ENCODE assay signal across 9 cellular contexts in the genomic region with DNA sequence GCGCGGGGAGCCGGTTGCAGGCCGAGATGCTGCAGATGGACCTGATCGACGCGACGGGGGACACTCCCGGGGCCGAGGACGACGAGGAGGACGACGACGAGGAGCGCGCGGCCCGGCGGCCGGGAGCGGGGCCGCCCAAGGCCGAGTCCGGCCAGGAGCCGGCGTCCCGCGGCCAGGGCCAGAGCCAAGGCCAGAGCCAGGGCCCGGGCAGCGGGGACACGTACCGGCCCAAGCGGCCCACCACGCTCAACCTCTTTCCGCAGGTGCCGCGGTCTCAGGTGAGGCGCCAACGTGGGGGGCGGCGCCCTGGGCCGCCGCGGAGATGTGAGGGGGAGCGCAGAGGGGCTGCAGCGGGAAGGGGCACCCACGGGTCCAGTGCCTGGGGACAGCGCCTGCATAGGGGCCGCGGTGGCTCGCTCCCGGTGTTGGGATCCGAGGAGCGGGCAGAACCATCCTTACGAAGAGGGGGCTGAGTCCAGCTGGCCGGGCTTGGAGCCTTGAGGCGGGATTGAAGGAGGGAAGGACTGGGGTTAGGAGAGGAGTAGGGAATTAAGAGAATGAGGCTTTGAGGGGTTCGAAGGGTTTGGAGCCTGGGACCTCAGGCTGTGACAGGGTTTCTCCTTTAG. TPM values are rescaled to one million over a fixed set of nuclear protein-coding genes. Genes with fewer than 3 reads are reported as not detected.
A peak's percentile ranks its signal among the peaks of the same experiment; 100 is the strongest.
DNase-seq lines count a peak whose midpoint lies in the region; ATAC-seq and TF ChIP-seq lines count a peak whose summit lies in the region.
"Not testable (repeated sequence)": the region's sequence is repeated elsewhere in the genome, so short reads cannot be mapped to it uniquely, and the experiment has no call there.
"Had no signal": no experiment of that assay in that cellular context is flagged by ENCODE, and none has a peak within 500 bp of the region (broad histone marks: within the 10 kb centered on the region; RNA-seq: fewer than 3 reads in every experiment).

No MANE protein-coding gene starts in this region.

- H3K4me3 ChIP-seq in AG09309 (ENCODE audit: control insufficient read depth, low read depth, low read length) = peak overlapping the region; percentile 55
- H3K4me3 ChIP-seq in colonic mucosa = peak overlapping the region; percentile 45
- H3K4me3 ChIP-seq in right cardiac atrium (ENCODE audit: low read length) = peak overlapping the region; percentile 54
- H3K4me3 ChIP-seq in naive thymus-derived CD4-positive, alpha-beta T cell (ENCODE audit: low read length) = not testable (repeated sequence)

- not testable (repeated sequence) for H3K4me1 Mint-ChIP-seq in activated CD8-positive, alpha-beta memory T cell treated with anti-CD3 and anti-CD28 coated beads, Interleukin-2, amount 10 ng/mL, durations not matched to agents 7 days and 5 days; naive thymus-derived CD4-positive, alpha-beta T cell
- peaks cover 9 to 19% of the 10 kb centered on the region in 2 donors for H3K4me1 Mint-ChIP-seq in stimulated activated naive B cell treated with anti-CD40 and anti-IgM and Interleukin-4, amounts not matched to agents 10 μg/mL and 1 μg/mL and 100 μg/mL, for 72 hours

- CTCF ChIA-PET in activated CD8-positive, alpha-beta memory T cell treated with anti-CD3 and anti-CD28 coated beads, Interleukin-2, amount 10 ng/mL, durations not matched to agents 7 days and 5 days (lab: Charles Lee) = interaction anchor here (1.3 kb wide), 1 partner anchor 27 kb away, joined by 3 read pairs; no protein-coding TSS in a partner anchor
- CTCF ChIA-PET in naive thymus-derived CD4-positive, alpha-beta T cell (lab: Charles Lee) = not testable (repeated sequence)

- not testable (repeated sequence) for H3K9me3 Mint-ChIP-seq in activated CD8-positive, alpha-beta memory T cell treated with anti-CD3 and anti-CD28 coated beads, Interleukin-2, amount 10 ng/mL, durations not matched to agents 7 days and 5 days (ENCODE audit: low read depth); naive thymus-derived CD4-positive, alpha-beta T cell; stimulated activated naive B cell treated with anti-CD40 and anti-IgM and Interleukin-4, amounts not matched to agents 10 μg/mL and 1 μg/mL and 100 μg/mL, for 72 hours

- peak; percentile 18 for ATAC-seq in GM21390 (IDR thresholded peaks at IDR 0.05; ENCODE audit: unreplicated experiment)
- ATAC-seq in activated CD8-positive, alpha-beta memory T cell treated with anti-CD3 and anti-CD28 coated beads, Interleukin-2, amount 10 ng/mL, durations not matched to agents 7 days and 5 days; naive thymus-derived CD4-positive, alpha-beta T cell: not testable (repeated sequence)
- ATAC-seq in right cardiac atrium = peak; percentile 10 to 14
- peak in 1 of 2 donors; percentile 2 for ATAC-seq in stimulated activated naive B cell treated with anti-CD40 and anti-IgM and Interleukin-4, amounts not matched to agents 10 μg/mL and 1 μg/mL and 100 μg/mL, for 72 hours (replicated peaks)

- not testable (repeated sequence) for H3K36me3 ChIP-seq in colonic mucosa; naive thymus-derived CD4-positive, alpha-beta T cell (ENCODE audit: control insufficient read depth in 2 of 3, insufficient read depth in 3 of 3, low read length in 3 of 3)

- not testable (repeated sequence) for H3K27ac Mint-ChIP-seq in activated CD8-positive, alpha-beta memory T cell treated with anti-CD3 and anti-CD28 coated beads, Interleukin-2, amount 10 ng/mL, durations not matched to agents 7 days and 5 days
- peak overlapping the region in 1 of 9 donors; percentile 51 for H3K27ac Mint-ChIP-seq in naive thymus-derived CD4-positive, alpha-beta T cell
- peak overlapping the region; percentile 15 for H3K27ac Mint-ChIP-seq in stimulated activated naive B cell treated with anti-CD40 and anti-IgM and Interleukin-4, amounts not matched to agents 10 μg/mL and 1 μg/mL and 100 μg/mL, for 72 hours

- not testable (repeated sequence) for H3K27me3 ChIP-seq in colonic mucosa; right cardiac atrium (ENCODE audit: control insufficient read depth, insufficient read depth); naive thymus-derived CD4-positive, alpha-beta T cell (ENCODE audit: control insufficient read depth in 2 of 2, insufficient read depth in 2 of 2, low read length in 2 of 2)

- not testable (repeated sequence) for H3K4me1 ChIP-seq in colonic mucosa; right cardiac atrium (ENCODE audit: control insufficient read depth, insufficient read depth, low read length); naive thymus-derived CD4-positive, alpha-beta T cell (ENCODE audit: control insufficient read depth in 2 of 2, insufficient read depth in 2 of 2, low read length in 2 of 2)

- not testable (repeated sequence) for DNase-seq in AG09309 (ENCODE audit: low read depth); activated CD8-positive, alpha-beta memory T cell treated with anti-CD3 and anti-CD28 coated beads, Interleukin-2, amount 10 ng/mL, durations not matched to agents 7 days and 5 days; colonic mucosa; naive thymus-derived CD4-positive, alpha-beta T cell; stimulated activated naive B cell treated with anti-CD40 and anti-IgM and Interleukin-4, amounts not matched to agents 10 μg/mL and 1 μg/mL and 100 μg/mL, for 72 hours
- DNase-seq in NCI-H82 (lab: John Stamatoyannopoulos, UW) (peak; percentile 25), right cardiac atrium (peak in 1 of 3 donors; percentile 47)

- H3K9ac ChIP-seq in colonic mucosa (ENCODE audit: low read depth in 2 of 2, low read length in 2 of 2) = peak overlapping the region; percentile 26 to 60

- peaks cover 26% of the 10 kb centered on the region for H3K27me3 Mint-ChIP-seq in activated CD8-positive, alpha-beta memory T cell treated with anti-CD3 and anti-CD28 coated beads, Interleukin-2, amount 10 ng/mL, durations not matched to agents 7 days and 5 days
- H3K27me3 Mint-ChIP-seq in naive thymus-derived CD4-positive, alpha-beta T cell = peaks cover 19 to 45% (median 29%) of the 10 kb centered on the region in 5 donors
- peaks cover 4 to 37% of the 10 kb centered on the region in 2 donors for H3K27me3 Mint-ChIP-seq in stimulated activated naive B cell treated with anti-CD40 and anti-IgM and Interleukin-4, amounts not matched to agents 10 μg/mL and 1 μg/mL and 100 μg/mL, for 72 hours

- peak overlapping the region; percentile 52 for H3K4me3 Mint-ChIP-seq in activated CD8-positive, alpha-beta memory T cell treated with anti-CD3 and anti-CD28 coated beads, Interleukin-2, amount 10 ng/mL, durations not matched to agents 7 days and 5 days
- peak overlapping the region in 9 of 10 donors; percentile 40 to 79 (median 65) for H3K4me3 Mint-ChIP-seq in naive thymus-derived CD4-positive, alpha-beta T cell
- H3K4me3 Mint-ChIP-seq in stimulated activated naive B cell treated with anti-CD40 and anti-IgM and Interleukin-4, amounts not matched to agents 10 μg/mL and 1 μg/mL and 100 μg/mL, for 72 hours = peak overlapping the region; percentile 50 to 84

- WGBS in right cardiac atrium = 4% methylated on average over 38 of the region's 59 CpGs

- H3K9me3 ChIP-seq in colonic mucosa; right cardiac atrium (ENCODE audit: control insufficient read depth, low read length); naive thymus-derived CD4-positive, alpha-beta T cell (ENCODE audit: control insufficient read depth in 2 of 3, low read length in 3 of 3): not testable (repeated sequence)

- not testable (repeated sequence) for H3K36me3 Mint-ChIP-seq in activated CD8-positive, alpha-beta memory T cell treated with anti-CD3 and anti-CD28 coated beads, Interleukin-2, amount 10 ng/mL, durations not matched to agents 7 days and 5 days; naive thymus-derived CD4-positive, alpha-beta T cell; stimulated activated naive B cell treated with anti-CD40 and anti-IgM and Interleukin-4, amounts not matched to agents 10 μg/mL and 1 μg/mL and 100 μg/mL, for 72 hours

- intact Hi-C loops in colonic mucosa (cut with DNase I); right cardiac atrium (cut with DNase I); naive thymus-derived CD4-positive, alpha-beta T cell (cut with micrococcal nuclease): not testable (repeated sequence)

- not testable (repeated sequence) for TF ChIP-seq CTCF in AG09309 (IDR thresholded peaks at IDR 0.05; ENCODE audit: control insufficient read depth, insufficient read depth, low read depth, low read length, missing control alignments); colonic mucosa (IDR thresholded peaks at IDR 0.05)

- H3K27ac ChIP-seq in colonic mucosa; right cardiac atrium (ENCODE audit: low read length); naive thymus-derived CD4-positive, alpha-beta T cell (ENCODE audit: low read depth, low read length): not testable (repeated sequence)

- POLR2A ChIA-PET in naive thymus-derived CD4-positive, alpha-beta T cell (lab: Charles Lee) = not testable (repeated sequence)

RNA-seq across cellular contexts. Expression of a gene that starts 6.8 kb away (rescaled TPM):
- total RNA-seq in activated CD8-positive, alpha-beta memory T cell treated with anti-CD3 and anti-CD28 coated beads, Interleukin-2, amount 10 ng/mL, durations not matched to agents 7 days and 5 days = 1 to 10 TPM in 1 of 2 experiments, under 1 TPM in 1; 0.93 to 1.5 TPM
- total RNA-seq in colonic mucosa (1 to 10 TPM in 1 of 2 donors, not detected in 1; 1.1 TPM), right cardiac atrium (under 1 TPM in 3 of 4 donors, not detected in 1; 0.42 to 0.68 (median 0.50) TPM)
- 0.18 TPM for polyA plus RNA-seq in right cardiac atrium
- 1 to 10 TPM; 3.4 to 8.2 (median 4.6) TPM for total RNA-seq in naive thymus-derived CD4-positive, alpha-beta T cell
- polyA plus RNA-seq in naive thymus-derived CD4-positive, alpha-beta T cell = not detected

RNA-seq across cellular contexts. Expression of a gene that starts 14.8 kb away (rescaled TPM):
- under 1 TPM; 0.42 to 0.73 TPM for total RNA-seq in activated CD8-positive, alpha-beta memory T cell treated with anti-CD3 and anti-CD28 coated beads, Interleukin-2, amount 10 ng/mL, durations not matched to agents 7 days and 5 days
- 1 to 10 TPM; 2.4 to 3.6 TPM for total RNA-seq in colonic mucosa
- 1 to 10 TPM; 5.8 to 7.4 (median 6.3) TPM for total RNA-seq in right cardiac atrium
- 6.4 TPM for polyA plus RNA-seq in right cardiac atrium
- total RNA-seq in naive thymus-derived CD4-positive, alpha-beta T cell = 1 to 10 TPM in 2 of 5 experiments, under 1 TPM in 3; 0.65 to 7.0 (median 0.92) TPM
- not detected for polyA plus RNA-seq in naive thymus-derived CD4-positive, alpha-beta T cell

RNA-seq across cellular contexts. Expression of a gene that starts 17.4 kb away (rescaled TPM):
- 10 to 100 TPM; 45.9 to 53.9 TPM for total RNA-seq in activated CD8-positive, alpha-beta memory T cell treated with anti-CD3 and anti-CD28 coated beads, Interleukin-2, amount 10 ng/mL, durations not matched to agents 7 days and 5 days
- total RNA-seq in colonic mucosa (10 to 100 TPM; 30.0 to 44.9 TPM), right cardiac atrium (10 to 100 TPM; 14.3 to 17.7 (median 15.9) TPM)
- 16.7 TPM for polyA plus RNA-seq in right cardiac atrium
- 10 to 100 TPM; 48.2 to 64.3 (median 58.1) TPM for total RNA-seq in naive thymus-derived CD4-positive, alpha-beta T cell
- polyA plus RNA-seq in naive thymus-derived CD4-positive, alpha-beta T cell = 10 to 100 TPM; 52.9 to 56.7 TPM

RNA-seq across cellular contexts. Expression of a gene that starts 22.2 kb away (rescaled TPM):
- under 1 TPM; 0.54 to 0.64 TPM for total RNA-seq in activated CD8-positive, alpha-beta memory T cell treated with anti-CD3 and anti-CD28 coated beads, Interleukin-2, amount 10 ng/mL, durations not matched to agents 7 days and 5 days
- 1 to 10 TPM; 4.1 to 7.5 TPM for total RNA-seq in colonic mucosa
- under 1 TPM in 3 of 4 donors, not detected in 1; 0.18 to 0.48 (median 0.20) TPM for total RNA-seq in right cardiac atrium
- 0.32 TPM for polyA plus RNA-seq in right cardiac atrium
- total RNA-seq in naive thymus-derived CD4-positive, alpha-beta T cell = 1 to 10 TPM in 4 of 5 experiments, not detected in 1; 1.2 to 4.8 (median 3.2) TPM
- polyA plus RNA-seq in naive thymus-derived CD4-positive, alpha-beta T cell = under 1 TPM; 0.24 to 0.77 TPM
- total RNA-seq: myocyte had no signal

RNA-seq across cellular contexts. Expression of a gene that starts 53.0 kb away (rescaled TPM):
- total RNA-seq in activated CD8-positive, alpha-beta memory T cell treated with anti-CD3 and anti-CD28 coated beads, Interleukin-2, amount 10 ng/mL, durations not matched to agents 7 days and 5 days = 10 to 100 TPM; 22.5 to 23.3 TPM
- total RNA-seq in colonic mucosa (10 to 100 TPM; 18.5 to 30.2 TPM), right cardiac atrium (10 to 100 TPM; 67.7 to 82.1 (median 74.4) TPM)
- polyA plus RNA-seq in right cardiac atrium = 34.3 TPM
- total RNA-seq in naive thymus-derived CD4-positive, alpha-beta T cell = 100 to 1,000 TPM in 2 of 5 experiments, 10 to 100 TPM in 3; 31.1 to 202 (median 66.9) TPM
- 10 to 100 TPM; 26.9 to 36.0 TPM for polyA plus RNA-seq in naive thymus-derived CD4-positive, alpha-beta T cell
